1 cellular context compared by ENCODE assay signal in the genomic region with DNA sequence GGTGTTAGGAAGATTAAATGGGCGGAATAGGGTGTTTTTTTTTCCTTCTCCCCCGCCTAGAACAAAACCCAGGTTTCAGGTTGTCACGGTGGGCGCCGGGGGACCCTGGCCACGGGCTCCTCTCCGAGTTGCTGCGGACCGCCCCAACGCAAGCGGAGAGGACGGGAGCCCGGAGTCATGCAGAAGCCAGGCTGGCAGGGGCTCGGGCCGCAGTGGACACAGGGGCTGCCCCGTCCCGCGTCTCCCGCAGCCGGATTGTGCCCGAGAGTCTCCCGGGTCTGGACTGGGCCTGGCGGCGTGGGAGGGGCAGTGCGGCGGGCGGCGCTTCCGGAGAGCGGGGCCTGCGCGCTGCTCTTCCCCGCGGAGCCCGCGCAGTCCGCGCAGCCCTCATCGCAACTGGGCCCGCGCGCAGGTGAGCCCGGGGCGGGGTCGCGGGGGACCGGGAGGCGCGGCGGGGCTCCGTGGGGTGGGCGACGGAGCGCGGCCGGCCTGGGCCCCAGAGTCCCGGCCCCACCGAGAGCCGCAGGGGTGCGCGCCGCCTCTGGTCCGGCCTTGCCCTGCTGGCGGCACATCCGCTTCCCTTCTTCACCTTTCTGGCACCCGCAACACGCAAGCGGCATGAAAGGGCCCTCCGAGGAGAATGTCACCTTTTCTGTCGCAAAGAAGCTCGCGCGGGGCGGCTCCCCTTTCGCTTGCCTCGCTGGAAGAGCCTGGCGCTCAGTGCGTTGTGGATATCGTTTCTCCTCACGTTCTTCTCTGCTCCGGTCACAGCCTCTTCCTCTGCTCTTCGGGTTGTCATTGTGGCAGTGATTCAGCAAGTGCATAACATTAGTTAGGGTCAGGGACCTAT.
A peak's percentile ranks its signal among the peaks of the same experiment; 100 is the strongest.
TF ChIP-seq lines count a peak whose summit lies in the region.

A gene with protein sequence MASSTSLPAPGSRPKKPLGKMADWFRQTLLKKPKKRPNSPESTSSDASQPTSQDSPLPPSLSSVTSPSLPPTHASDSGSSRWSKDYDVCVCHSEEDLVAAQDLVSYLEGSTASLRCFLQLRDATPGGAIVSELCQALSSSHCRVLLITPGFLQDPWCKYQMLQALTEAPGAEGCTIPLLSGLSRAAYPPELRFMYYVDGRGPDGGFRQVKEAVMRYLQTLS (plus strand): TSS at position 352 of the 850 bp plus-strand sequence. CDS start 7,802 bp downstream, outside the sequence.

TF ChIP-seq in K562, 482 proteins besides CTCF, POLR2A, EP300 and RAD21 (continued from another document and continues in another):
- TF ChIP-seq ELF1 (tag; IDR thresholded peaks at IDR 0.05) (peak; percentile 60; the same call in 1 of the 2 replicates), ETV1 (tag; conservative IDR thresholded peaks at IDR 0.05; ENCODE audit: low read depth) (peak; percentile 58), ZNF586 (CRISPR knock-in tag; conservative IDR thresholded peaks at IDR 0.05) (no peak), MBD2 (IDR thresholded peaks at IDR 0.05; ENCODE audit: borderline replicate concordance, low read depth) (no peak), RFX5 (IDR thresholded peaks at IDR 0.05; ENCODE audit: low read depth, low read length) (no peak), HNRNPLL (IDR thresholded peaks at IDR 0.05; ENCODE audit: low read depth, low read length, poor library complexity, severe bottlenecking) (peak; percentile 91), HEY1 (CRISPR knock-in tag; IDR thresholded peaks at IDR 0.05; ENCODE audit: borderline replicate concordance) (no peak), NFE2 (IDR thresholded peaks at IDR 0.05; ENCODE audit: low read depth) (peak; percentile 82), ETV5 (CRISPR knock-in tag; IDR thresholded peaks at IDR 0.05; ENCODE audit: low read depth) (0 out of 2 replicates have a peak, but pooled peaks have one; percentile 61), KDM1A (IDR thresholded peaks at IDR 0.05) (peak; percentile 54 to 59; a peak in 3 of 4 replicates), STAG1 (CRISPR knock-in tag; IDR thresholded peaks at IDR 0.05; ENCODE audit: borderline replicate concordance) (no peak), TRIM28 (IDR thresholded peaks at IDR 0.05) (no peak), MAFG (tag; conservative IDR thresholded peaks at IDR 0.05) (peak; percentile 47), POLR2H (tag; IDR thresholded peaks at IDR 0.05; ENCODE audit: low read depth) (0 out of 2 replicates have a peak, but pooled peaks have one; percentile 49), ZBED1 (IDR thresholded peaks at IDR 0.05) (no peak), MTA3 (IDR thresholded peaks at IDR 0.05; ENCODE audit: borderline replicate concordance) (no peak), TEAD1 (CRISPR knock-in tag; IDR thresholded peaks at IDR 0.05) (0 out of 4 replicates have a peak, but pooled peaks of 1 of the 2 experiments have one; percentile 19), RBFOX2 (IDR thresholded peaks at IDR 0.05; ENCODE audit: low read depth, low read length) (peak; percentile 84)
- TF ChIP-seq, protein P1, sequence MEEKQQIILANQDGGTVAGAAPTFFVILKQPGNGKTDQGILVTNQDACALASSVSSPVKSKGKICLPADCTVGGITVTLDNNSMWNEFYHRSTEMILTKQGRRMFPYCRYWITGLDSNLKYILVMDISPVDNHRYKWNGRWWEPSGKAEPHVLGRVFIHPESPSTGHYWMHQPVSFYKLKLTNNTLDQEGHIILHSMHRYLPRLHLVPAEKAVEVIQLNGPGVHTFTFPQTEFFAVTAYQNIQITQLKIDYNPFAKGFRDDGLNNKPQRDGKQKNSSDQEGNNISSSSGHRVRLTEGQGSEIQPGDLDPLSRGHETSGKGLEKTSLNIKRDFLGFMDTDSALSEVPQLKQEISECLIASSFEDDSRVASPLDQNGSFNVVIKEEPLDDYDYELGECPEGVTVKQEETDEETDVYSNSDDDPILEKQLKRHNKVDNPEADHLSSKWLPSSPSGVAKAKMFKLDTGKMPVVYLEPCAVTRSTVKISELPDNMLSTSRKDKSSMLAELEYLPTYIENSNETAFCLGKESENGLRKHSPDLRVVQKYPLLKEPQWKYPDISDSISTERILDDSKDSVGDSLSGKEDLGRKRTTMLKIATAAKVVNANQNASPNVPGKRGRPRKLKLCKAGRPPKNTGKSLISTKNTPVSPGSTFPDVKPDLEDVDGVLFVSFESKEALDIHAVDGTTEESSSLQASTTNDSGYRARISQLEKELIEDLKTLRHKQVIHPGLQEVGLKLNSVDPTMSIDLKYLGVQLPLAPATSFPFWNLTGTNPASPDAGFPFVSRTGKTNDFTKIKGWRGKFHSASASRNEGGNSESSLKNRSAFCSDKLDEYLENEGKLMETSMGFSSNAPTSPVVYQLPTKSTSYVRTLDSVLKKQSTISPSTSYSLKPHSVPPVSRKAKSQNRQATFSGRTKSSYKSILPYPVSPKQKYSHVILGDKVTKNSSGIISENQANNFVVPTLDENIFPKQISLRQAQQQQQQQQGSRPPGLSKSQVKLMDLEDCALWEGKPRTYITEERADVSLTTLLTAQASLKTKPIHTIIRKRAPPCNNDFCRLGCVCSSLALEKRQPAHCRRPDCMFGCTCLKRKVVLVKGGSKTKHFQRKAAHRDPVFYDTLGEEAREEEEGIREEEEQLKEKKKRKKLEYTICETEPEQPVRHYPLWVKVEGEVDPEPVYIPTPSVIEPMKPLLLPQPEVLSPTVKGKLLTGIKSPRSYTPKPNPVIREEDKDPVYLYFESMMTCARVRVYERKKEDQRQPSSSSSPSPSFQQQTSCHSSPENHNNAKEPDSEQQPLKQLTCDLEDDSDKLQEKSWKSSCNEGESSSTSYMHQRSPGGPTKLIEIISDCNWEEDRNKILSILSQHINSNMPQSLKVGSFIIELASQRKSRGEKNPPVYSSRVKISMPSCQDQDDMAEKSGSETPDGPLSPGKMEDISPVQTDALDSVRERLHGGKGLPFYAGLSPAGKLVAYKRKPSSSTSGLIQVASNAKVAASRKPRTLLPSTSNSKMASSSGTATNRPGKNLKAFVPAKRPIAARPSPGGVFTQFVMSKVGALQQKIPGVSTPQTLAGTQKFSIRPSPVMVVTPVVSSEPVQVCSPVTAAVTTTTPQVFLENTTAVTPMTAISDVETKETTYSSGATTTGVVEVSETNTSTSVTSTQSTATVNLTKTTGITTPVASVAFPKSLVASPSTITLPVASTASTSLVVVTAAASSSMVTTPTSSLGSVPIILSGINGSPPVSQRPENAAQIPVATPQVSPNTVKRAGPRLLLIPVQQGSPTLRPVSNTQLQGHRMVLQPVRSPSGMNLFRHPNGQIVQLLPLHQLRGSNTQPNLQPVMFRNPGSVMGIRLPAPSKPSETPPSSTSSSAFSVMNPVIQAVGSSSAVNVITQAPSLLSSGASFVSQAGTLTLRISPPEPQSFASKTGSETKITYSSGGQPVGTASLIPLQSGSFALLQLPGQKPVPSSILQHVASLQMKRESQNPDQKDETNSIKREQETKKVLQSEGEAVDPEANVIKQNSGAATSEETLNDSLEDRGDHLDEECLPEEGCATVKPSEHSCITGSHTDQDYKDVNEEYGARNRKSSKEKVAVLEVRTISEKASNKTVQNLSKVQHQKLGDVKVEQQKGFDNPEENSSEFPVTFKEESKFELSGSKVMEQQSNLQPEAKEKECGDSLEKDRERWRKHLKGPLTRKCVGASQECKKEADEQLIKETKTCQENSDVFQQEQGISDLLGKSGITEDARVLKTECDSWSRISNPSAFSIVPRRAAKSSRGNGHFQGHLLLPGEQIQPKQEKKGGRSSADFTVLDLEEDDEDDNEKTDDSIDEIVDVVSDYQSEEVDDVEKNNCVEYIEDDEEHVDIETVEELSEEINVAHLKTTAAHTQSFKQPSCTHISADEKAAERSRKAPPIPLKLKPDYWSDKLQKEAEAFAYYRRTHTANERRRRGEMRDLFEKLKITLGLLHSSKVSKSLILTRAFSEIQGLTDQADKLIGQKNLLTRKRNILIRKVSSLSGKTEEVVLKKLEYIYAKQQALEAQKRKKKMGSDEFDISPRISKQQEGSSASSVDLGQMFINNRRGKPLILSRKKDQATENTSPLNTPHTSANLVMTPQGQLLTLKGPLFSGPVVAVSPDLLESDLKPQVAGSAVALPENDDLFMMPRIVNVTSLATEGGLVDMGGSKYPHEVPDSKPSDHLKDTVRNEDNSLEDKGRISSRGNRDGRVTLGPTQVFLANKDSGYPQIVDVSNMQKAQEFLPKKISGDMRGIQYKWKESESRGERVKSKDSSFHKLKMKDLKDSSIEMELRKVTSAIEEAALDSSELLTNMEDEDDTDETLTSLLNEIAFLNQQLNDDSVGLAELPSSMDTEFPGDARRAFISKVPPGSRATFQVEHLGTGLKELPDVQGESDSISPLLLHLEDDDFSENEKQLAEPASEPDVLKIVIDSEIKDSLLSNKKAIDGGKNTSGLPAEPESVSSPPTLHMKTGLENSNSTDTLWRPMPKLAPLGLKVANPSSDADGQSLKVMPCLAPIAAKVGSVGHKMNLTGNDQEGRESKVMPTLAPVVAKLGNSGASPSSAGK (IDR thresholded peaks at IDR 0.05): peak; percentile 51; the same call in 1 of the 2 replicates
- TF ChIP-seq, protein P2, sequence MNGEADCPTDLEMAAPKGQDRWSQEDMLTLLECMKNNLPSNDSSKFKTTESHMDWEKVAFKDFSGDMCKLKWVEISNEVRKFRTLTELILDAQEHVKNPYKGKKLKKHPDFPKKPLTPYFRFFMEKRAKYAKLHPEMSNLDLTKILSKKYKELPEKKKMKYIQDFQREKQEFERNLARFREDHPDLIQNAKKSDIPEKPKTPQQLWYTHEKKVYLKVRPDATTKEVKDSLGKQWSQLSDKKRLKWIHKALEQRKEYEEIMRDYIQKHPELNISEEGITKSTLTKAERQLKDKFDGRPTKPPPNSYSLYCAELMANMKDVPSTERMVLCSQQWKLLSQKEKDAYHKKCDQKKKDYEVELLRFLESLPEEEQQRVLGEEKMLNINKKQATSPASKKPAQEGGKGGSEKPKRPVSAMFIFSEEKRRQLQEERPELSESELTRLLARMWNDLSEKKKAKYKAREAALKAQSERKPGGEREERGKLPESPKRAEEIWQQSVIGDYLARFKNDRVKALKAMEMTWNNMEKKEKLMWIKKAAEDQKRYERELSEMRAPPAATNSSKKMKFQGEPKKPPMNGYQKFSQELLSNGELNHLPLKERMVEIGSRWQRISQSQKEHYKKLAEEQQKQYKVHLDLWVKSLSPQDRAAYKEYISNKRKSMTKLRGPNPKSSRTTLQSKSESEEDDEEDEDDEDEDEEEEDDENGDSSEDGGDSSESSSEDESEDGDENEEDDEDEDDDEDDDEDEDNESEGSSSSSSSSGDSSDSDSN (IDR thresholded peaks at IDR 0.05; ENCODE audit: borderline replicate concordance in 1 of 2, low read depth in 2 of 2, low read length in 2 of 2): peak; percentile 73 to 77; a peak in 2 of 4 replicates
- TF ChIP-seq, protein P3, sequence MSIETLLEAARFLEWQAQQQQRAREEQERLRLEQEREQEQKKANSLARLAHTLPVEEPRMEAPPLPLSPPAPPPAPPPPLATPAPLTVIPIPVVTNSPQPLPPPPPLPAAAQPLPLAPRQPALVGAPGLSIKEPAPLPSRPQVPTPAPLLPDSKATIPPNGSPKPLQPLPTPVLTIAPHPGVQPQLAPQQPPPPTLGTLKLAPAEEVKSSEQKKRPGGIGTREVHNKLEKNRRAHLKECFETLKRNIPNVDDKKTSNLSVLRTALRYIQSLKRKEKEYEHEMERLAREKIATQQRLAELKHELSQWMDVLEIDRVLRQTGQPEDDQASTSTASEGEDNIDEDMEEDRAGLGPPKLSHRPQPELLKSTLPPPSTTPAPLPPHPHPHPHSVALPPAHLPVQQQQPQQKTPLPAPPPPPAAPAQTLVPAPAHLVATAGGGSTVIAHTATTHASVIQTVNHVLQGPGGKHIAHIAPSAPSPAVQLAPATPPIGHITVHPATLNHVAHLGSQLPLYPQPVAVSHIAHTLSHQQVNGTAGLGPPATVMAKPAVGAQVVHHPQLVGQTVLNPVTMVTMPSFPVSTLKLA (conservative IDR thresholded peaks at IDR 0.05): 0 out of 4 replicates have a peak, but pooled peaks of 1 of the 2 experiments have one; percentile 31
- TF ChIP-seq, protein P4, sequence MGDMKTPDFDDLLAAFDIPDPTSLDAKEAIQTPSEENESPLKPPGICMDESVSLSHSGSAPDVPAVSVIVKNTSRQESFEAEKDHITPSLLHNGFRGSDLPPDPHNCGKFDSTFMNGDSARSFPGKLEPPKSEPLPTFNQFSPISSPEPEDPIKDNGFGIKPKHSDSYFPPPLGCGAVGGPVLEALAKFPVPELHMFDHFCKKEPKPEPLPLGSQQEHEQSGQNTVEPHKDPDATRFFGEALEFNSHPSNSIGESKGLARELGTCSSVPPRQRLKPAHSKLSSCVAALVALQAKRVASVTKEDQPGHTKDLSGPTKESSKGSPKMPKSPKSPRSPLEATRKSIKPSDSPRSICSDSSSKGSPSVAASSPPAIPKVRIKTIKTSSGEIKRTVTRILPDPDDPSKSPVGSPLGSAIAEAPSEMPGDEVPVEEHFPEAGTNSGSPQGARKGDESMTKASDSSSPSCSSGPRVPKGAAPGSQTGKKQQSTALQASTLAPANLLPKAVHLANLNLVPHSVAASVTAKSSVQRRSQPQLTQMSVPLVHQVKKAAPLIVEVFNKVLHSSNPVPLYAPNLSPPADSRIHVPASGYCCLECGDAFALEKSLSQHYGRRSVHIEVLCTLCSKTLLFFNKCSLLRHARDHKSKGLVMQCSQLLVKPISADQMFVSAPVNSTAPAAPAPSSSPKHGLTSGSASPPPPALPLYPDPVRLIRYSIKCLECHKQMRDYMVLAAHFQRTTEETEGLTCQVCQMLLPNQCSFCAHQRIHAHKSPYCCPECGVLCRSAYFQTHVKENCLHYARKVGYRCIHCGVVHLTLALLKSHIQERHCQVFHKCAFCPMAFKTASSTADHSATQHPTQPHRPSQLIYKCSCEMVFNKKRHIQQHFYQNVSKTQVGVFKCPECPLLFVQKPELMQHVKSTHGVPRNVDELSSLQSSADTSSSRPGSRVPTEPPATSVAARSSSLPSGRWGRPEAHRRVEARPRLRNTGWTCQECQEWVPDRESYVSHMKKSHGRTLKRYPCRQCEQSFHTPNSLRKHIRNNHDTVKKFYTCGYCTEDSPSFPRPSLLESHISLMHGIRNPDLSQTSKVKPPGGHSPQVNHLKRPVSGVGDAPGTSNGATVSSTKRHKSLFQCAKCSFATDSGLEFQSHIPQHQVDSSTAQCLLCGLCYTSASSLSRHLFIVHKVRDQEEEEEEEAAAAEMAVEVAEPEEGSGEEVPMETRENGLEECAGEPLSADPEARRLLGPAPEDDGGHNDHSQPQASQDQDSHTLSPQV (IDR thresholded peaks at IDR 0.05): no peak
- TF ChIP-seq, protein P5, sequence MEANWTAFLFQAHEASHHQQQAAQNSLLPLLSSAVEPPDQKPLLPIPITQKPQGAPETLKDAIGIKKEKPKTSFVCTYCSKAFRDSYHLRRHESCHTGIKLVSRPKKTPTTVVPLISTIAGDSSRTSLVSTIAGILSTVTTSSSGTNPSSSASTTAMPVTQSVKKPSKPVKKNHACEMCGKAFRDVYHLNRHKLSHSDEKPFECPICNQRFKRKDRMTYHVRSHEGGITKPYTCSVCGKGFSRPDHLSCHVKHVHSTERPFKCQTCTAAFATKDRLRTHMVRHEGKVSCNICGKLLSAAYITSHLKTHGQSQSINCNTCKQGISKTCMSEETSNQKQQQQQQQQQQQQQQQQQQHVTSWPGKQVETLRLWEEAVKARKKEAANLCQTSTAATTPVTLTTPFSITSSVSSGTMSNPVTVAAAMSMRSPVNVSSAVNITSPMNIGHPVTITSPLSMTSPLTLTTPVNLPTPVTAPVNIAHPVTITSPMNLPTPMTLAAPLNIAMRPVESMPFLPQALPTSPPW (CRISPR knock-in tag; IDR thresholded peaks at IDR 0.05): peak; percentile 61; the same call in 1 of the 2 replicates
